In the genomic region with DNA sequence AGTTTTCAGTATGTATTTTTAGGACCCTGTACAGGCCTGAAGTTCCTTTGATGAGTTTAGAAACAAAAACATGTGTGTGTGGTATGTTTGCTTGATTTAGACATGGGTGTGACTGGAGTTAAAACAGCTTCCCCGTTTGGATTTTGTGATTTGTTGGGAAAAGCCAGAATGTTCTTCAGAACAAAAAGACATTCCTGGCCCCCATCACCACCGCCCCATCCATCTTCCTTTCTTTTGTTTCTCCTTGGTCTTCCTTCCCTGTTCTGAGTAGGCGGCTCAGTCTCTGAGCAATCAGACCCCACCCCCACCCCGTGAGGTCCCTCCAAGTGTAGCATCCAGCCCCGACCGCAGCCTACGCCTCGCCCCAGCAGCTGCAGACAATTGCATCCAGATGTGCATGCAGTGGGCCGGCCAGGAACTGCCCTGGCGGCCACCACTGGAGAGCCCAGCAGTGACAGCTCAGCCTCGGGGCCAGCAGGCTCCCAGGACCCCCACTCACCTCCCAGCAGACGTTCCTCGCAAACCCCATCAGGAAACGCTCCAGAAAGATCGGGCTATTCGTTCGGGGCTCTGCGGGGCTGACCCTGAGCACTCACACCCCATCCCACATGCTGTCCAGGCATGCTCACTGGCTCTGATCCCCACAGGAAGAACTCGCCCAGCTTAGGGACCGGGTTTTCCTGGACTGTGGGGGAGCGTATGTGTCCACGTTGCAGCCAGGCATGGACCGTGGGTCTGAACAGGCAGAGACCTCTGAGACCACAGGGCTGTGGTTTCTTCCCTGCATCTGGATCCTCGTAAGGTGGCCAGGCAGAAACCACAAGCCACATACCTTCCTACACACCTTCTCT, we compare ENCODE assay signal across 10 cellular contexts.
A peak's percentile ranks its signal among the peaks of the same experiment; 100 is the strongest.
DNase-seq lines count a peak whose midpoint lies in the region; ATAC-seq and TF ChIP-seq lines count a peak whose summit lies in the region.
"Had no signal": no experiment of that assay in that cellular context is flagged by ENCODE, and none has a peak within 500 bp of the region (broad histone marks: within the 10 kb centered on the region; RNA-seq: fewer than 3 reads in every experiment).

No MANE protein-coding gene starts in this region.

- H3K4me3 Mint-ChIP-seq in type B pancreatic cell = peak overlapping the region; percentile 76

- no peak overlapping the region for H2AFZ ChIP-seq in mesenchymal stem cell (ENCODE audit: low read depth, low read length)

- H2BK15ac ChIP-seq in mesenchymal stem cell (ENCODE audit: low read depth, poor library complexity, severe bottlenecking) = no peak overlapping the region

- H3K36me3 ChIP-seq in mesenchymal stem cell (ENCODE audit: control insufficient read depth in 1 of 2, insufficient read depth in 2 of 2, low read depth in 1 of 2, low read length in 2 of 2) = no peaks in the 10 kb centered on the region
- H3K36me3 ChIP-seq: thyroid gland had no signal

- DNase-seq in HFF-Myc (ENCODE audit: extremely low read depth, low read depth) (peak; percentile 95), ecto neural progenitor cell (ENCODE audit: low spot score) (peak; percentile 61), mesenchymal stem cell (peak; percentile 69), type B pancreatic cell (ENCODE audit: extremely low spot score, unreplicated experiment) (peak; percentile 82), iPS-NIHi7 (ENCODE audit: extremely low spot score) (no peak), NCI-H1436 (lab: John Stamatoyannopoulos, UW) (no peak)
- DNase-seq: NCI-H1105 treated with DMSO at 0.1 percent for 48 hours had no signal

- H3K79me1 ChIP-seq in mesenchymal stem cell (replicated peaks; ENCODE audit: low read length, poor library complexity, severe bottlenecking) = no peaks in the 10 kb centered on the region

- no peak overlapping the region for H2BK120ac ChIP-seq in mesenchymal stem cell (ENCODE audit: low read depth, low read length)

- no peak overlapping the region for H2BK5ac ChIP-seq in mesenchymal stem cell (ENCODE audit: low read depth, low read length, poor library complexity, severe bottlenecking)

- peak overlapping the region; percentile 5 to 38 for H3K18ac ChIP-seq in mesenchymal stem cell (ENCODE audit: low read depth in 1 of 2, low read length in 2 of 2)

- H3K9me3 ChIP-seq in mesenchymal stem cell (ENCODE audit: control insufficient read depth, low read length) = no peaks in the 10 kb centered on the region
- H3K9me3 ChIP-seq: thyroid gland had no signal

- H3K27ac ChIP-seq in mesenchymal stem cell (ENCODE audit: low read length, poor library complexity, severe bottlenecking) = no peak overlapping the region

- TF ChIP-seq CTCF in HFF-Myc (IDR thresholded peaks at IDR 0.05; ENCODE audit: low read depth, low read length, missing control alignments) (peak; percentile 14), type B pancreatic cell (conservative IDR thresholded peaks at IDR 0.05) (peak; percentile 48)

- WGBS in mesenchymal stem cell = 38% methylated on average over 23 of the region's 24 CpGs

- no peak overlapping the region for H3K23ac ChIP-seq in mesenchymal stem cell (ENCODE audit: low read length in 2 of 2)

- peak overlapping the region; percentile 79 for H3K9ac ChIP-seq in mesenchymal stem cell (ENCODE audit: low read length)

- H3K4me3 ChIP-seq in HFF-Myc (replicated peaks; ENCODE audit: low read depth, low read length) (no peak overlapping the region), mesenchymal stem cell (ENCODE audit: insufficient read depth in 1 of 2, low read depth in 1 of 2, low read length in 2 of 2) (peak overlapping the region in 1 of 2 experiments; percentile 28)
- H3K4me3 ChIP-seq: thyroid gland had no signal

- H3K4me1 Mint-ChIP-seq in type B pancreatic cell (ENCODE audit: unreplicated experiment) = peaks cover 51% of the 10 kb centered on the region

- H3K36me3 Mint-ChIP-seq in type B pancreatic cell = no peaks in the 10 kb centered on the region

- H2AK5ac ChIP-seq in mesenchymal stem cell (ENCODE audit: low read length, severe bottlenecking) = no peak overlapping the region

- peak overlapping the region in 1 of 2 experiments; percentile 3 for H2BK12ac ChIP-seq in mesenchymal stem cell (ENCODE audit: low read length in 2 of 2)

- H3K14ac ChIP-seq in mesenchymal stem cell (ENCODE audit: low read length in 2 of 2) = no peak overlapping the region

- H3K4me2 ChIP-seq in mesenchymal stem cell (ENCODE audit: low read length, poor library complexity, severe bottlenecking) = peak overlapping the region; percentile 50

- no peak overlapping the region for H4K8ac ChIP-seq in mesenchymal stem cell (ENCODE audit: low read length)

- H3K27ac Mint-ChIP-seq in type B pancreatic cell = peak overlapping the region; percentile 82

- no peaks in the 10 kb centered on the region for H3K9me3 Mint-ChIP-seq in type B pancreatic cell

- H3K27me3 ChIP-seq in mesenchymal stem cell (ENCODE audit: control insufficient read depth in 1 of 2, insufficient read depth in 1 of 2, low read length in 2 of 2) = peaks cover 0 to 12% of the 10 kb centered on the region in 2 experiments
- H3K27me3 ChIP-seq: thyroid gland had no signal

- H3K4ac ChIP-seq in mesenchymal stem cell (ENCODE audit: low read depth in 1 of 2, low read length in 2 of 2) = peak overlapping the region in 1 of 2 experiments; percentile 65

- peaks cover 16% of the 10 kb centered on the region for H3K4me1 ChIP-seq in mesenchymal stem cell (ENCODE audit: control insufficient read depth, insufficient read depth, low read depth, low read length)

- peak overlapping the region; percentile 72 for H4K91ac ChIP-seq in mesenchymal stem cell (ENCODE audit: low read length)

- no peak for ATAC-seq in GM19324 (IDR thresholded peaks at IDR 0.05; ENCODE audit: low FRiP score, unreplicated experiment)
- ATAC-seq in HG02610 (IDR thresholded peaks at IDR 0.05; ENCODE audit: unreplicated experiment) = no peak

- peaks cover 20% of the 10 kb centered on the region for H3K27me3 Mint-ChIP-seq in type B pancreatic cell

Comparison
In these comparisons a context has a peak if more than half of its experiments do, and no peak if none do; other contexts are left out.
1. DNase-seq: peak in HFF-Myc (single experiment), ecto neural progenitor cell (single experiment), mesenchymal stem cell (single experiment) and type B pancreatic cell (single experiment); none in iPS-NIHi7 (single experiment) and NCI-H1436 (single experiment).